In genomic region chr19:21673476-21673875, GRCh38 we compare ENCODE assay signal across 8 cellular contexts.
DNase-seq lines count a peak whose midpoint lies in the region; ATAC-seq and TF ChIP-seq lines count a peak whose summit lies in the region.
"Not testable (repeated sequence)": the region's sequence is repeated elsewhere in the genome, so short reads cannot be mapped to it uniquely, and the experiment has no call there.

No MANE protein-coding gene starts in this region.

- H3K4me1 ChIP-seq in adrenal gland (replicated peaks in 1 of 2); parathyroid adenoma; thyroid gland: not testable (repeated sequence)

- H3K4me3 ChIP-seq in adrenal gland; choroid plexus epithelial cell (ENCODE audit: low read depth, low read length); parathyroid adenoma (ENCODE audit: low read depth, low read length); thyroid gland (replicated peaks in 1 of 3): not testable (repeated sequence)

- DNase-seq in DMS79 treated with DMSO at 0.1 percent for 48 hours (lab: John Stamatoyannopoulos, UW), result peak; percentile 21
- peak; percentile 42 to 73 (median 62) for DNase-seq in adrenal gland
- peak; percentile 1 for DNase-seq in choroid plexus epithelial cell (ENCODE audit: low read depth)
- not testable (repeated sequence) for DNase-seq in Right ventricle myocardium inferior (ENCODE audit: missing footprints); left ventricle myocardium superior
- peak; percentile 5 for DNase-seq in midbrain (lab: John Stamatoyannopoulos, UW)
- peak; percentile 47 to 53 for DNase-seq in thyroid gland

- H3K9me3 ChIP-seq in adrenal gland (replicated peaks in 1 of 3); parathyroid adenoma (ENCODE audit: control insufficient read depth, low read length); thyroid gland: not testable (repeated sequence)

- H3K36me3 ChIP-seq in adrenal gland (replicated peaks in 1 of 2); parathyroid adenoma (ENCODE audit: control insufficient read depth, insufficient read depth, low read length); thyroid gland: not testable (repeated sequence)

- ATAC-seq in Right ventricle myocardium inferior, result peak; percentile 42
- ATAC-seq in left ventricle myocardium superior, result peak; percentile 60

- WGBS in adrenal gland, 4 donors, result 31 to 47% (median 34%) methylated on average over 2 of the region's 2 CpGs
- 72 to 77% methylated on average over 2 of the region's 2 CpGs for WGBS in thyroid gland, 2 donors

- intact Hi-C loops in adrenal gland (cut with DNase I); Right ventricle myocardium inferior (cut with DNase I); left ventricle myocardium superior (cut with micrococcal nuclease); thyroid gland (cut with DNase I): not testable (repeated sequence)

- H2AFZ ChIP-seq in parathyroid adenoma, result peak overlapping the region; percentile 5

- TF ChIP-seq POLR2A in adrenal gland (IDR thresholded peaks at IDR 0.05); thyroid gland (IDR thresholded peaks at IDR 0.05): not testable (repeated sequence)

- TF ChIP-seq CTCF in adrenal gland (IDR thresholded peaks at IDR 0.05); choroid plexus epithelial cell (conservative IDR thresholded peaks at IDR 0.05; ENCODE audit: low read depth, low read length); parathyroid adenoma (IDR thresholded peaks at IDR 0.05); thyroid gland (IDR thresholded peaks at IDR 0.05): not testable (repeated sequence)

- H3K4me2 ChIP-seq in parathyroid adenoma (ENCODE audit: low read length), result not testable (repeated sequence)

- H3K9ac ChIP-seq in parathyroid adenoma, result not testable (repeated sequence)

- not testable (repeated sequence) for H3K27me3 ChIP-seq in adrenal gland; parathyroid adenoma (ENCODE audit: control insufficient read depth, insufficient read depth, low read length); thyroid gland

- H3K27ac ChIP-seq in adrenal gland, parathyroid adenoma, thyroid gland: not testable (repeated sequence)

- H3K79me2 ChIP-seq in parathyroid adenoma, result not testable (repeated sequence)
